Comparison of ENCODE assay signal across 1 cellular context in the genomic region with DNA sequence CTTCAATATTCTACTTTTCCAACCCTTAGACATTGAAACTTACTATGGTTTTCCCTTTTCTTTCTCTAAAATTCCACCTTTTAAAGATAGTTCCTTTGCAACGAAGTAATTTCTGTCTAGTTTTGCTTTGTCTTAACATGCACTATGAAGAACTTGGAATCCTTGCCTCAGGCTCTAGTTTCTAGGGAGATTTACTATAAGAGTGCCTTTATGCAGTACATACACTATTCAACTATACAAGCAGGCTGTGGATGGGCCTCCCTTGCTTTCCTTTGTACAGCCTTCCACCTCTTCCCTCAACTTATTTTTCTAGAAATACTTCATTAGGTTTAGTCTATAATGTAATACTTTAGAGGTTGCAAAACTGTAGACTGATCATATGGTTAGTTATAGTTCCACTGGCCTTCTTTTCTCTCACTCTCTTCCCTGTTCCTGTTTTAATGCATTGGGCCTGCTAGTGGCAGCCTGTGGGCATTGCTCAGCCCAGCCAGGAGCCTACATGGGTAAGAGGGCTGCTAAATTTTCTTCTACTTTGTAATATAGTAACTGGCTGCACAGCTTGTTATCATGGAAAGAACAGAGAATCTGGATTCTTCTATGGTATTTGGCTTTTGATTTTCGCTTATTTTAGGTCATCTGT.
TF ChIP-seq lines count a peak whose summit lies in the region.

No MANE protein-coding gene starts in this region.

TF ChIP-seq in GM23338, 12 proteins besides CTCF, POLR2A, EP300 and RAD21 (continued from another document):
- TF ChIP-seq, protein P1, sequence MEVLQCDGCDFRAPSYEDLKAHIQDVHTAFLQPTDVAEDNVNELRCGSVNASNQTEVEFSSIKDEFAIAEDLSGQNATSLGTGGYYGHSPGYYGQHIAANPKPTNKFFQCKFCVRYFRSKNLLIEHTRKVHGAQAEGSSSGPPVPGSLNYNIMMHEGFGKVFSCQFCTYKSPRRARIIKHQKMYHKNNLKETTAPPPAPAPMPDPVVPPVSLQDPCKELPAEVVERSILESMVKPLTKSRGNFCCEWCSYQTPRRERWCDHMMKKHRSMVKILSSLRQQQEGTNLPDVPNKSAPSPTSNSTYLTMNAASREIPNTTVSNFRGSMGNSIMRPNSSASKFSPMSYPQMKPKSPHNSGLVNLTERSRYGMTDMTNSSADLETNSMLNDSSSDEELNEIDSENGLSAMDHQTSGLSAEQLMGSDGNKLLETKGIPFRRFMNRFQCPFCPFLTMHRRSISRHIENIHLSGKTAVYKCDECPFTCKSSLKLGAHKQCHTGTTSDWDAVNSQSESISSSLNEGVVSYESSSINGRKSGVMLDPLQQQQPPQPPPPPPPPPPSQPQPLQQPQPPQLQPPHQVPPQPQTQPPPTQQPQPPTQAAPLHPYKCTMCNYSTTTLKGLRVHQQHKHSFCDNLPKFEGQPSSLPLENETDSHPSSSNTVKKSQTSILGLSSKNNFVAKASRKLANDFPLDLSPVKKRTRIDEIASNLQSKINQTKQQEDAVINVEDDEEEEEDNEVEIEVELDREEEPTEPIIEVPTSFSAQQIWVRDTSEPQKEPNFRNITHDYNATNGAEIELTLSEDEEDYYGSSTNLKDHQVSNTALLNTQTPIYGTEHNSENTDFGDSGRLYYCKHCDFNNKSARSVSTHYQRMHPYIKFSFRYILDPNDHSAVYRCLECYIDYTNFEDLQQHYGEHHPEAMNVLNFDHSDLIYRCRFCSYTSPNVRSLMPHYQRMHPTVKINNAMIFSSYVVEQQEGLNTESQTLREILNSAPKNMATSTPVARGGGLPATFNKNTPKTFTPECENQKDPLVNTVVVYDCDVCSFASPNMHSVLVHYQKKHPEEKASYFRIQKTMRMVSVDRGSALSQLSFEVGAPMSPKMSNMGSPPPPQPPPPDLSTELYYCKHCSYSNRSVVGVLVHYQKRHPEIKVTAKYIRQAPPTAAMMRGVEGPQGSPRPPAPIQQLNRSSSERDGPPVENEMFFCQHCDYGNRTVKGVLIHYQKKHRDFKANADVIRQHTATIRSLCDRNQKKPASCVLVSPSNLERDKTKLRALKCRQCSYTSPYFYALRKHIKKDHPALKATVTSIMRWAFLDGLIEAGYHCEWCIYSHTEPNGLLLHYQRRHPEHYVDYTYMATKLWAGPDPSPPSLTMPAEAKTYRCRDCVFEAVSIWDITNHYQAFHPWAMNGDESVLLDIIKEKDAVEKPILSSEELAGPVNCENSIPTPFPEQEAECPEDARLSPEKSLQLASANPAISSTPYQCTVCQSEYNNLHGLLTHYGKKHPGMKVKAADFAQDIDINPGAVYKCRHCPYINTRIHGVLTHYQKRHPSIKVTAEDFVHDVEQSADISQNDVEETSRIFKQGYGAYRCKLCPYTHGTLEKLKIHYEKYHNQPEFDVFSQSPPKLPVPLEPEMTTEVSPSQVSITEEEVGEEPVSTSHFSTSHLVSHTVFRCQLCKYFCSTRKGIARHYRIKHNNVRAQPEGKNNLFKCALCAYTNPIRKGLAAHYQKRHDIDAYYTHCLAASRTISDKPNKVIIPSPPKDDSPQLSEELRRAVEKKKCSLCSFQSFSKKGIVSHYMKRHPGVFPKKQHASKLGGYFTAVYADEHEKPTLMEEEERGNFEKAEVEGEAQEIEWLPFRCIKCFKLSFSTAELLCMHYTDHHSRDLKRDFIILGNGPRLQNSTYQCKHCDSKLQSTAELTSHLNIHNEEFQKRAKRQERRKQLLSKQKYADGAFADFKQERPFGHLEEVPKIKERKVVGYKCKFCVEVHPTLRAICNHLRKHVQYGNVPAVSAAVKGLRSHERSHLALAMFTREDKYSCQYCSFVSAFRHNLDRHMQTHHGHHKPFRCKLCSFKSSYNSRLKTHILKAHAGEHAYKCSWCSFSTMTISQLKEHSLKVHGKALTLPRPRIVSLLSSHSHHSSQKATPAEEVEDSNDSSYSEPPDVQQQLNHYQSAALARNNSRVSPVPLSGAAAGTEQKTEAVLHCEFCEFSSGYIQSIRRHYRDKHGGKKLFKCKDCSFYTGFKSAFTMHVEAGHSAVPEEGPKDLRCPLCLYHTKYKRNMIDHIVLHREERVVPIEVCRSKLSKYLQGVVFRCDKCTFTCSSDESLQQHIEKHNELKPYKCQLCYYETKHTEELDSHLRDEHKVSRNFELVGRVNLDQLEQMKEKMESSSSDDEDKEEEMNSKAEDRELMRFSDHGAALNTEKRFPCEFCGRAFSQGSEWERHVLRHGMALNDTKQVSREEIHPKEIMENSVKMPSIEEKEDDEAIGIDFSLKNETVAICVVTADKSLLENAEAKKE (CRISPR knock-in tag; IDR thresholded peaks at IDR 0.05) = no peak
- no peak for TF ChIP-seq STAT1 (IDR thresholded peaks at IDR 0.05; ENCODE audit: unreplicated experiment)
